In genomic region chr1:154290921-154291320, GRCh38 we compare ENCODE assay signal across 17 cellular contexts. TPM values are rescaled to one million over a fixed set of nuclear protein-coding genes. Genes with fewer than 3 reads are reported as not detected.
DNase-seq lines count a peak whose midpoint lies in the region; ATAC-seq and TF ChIP-seq lines count a peak whose summit lies in the region.
"Had no signal": no experiment of that assay in that cellular context is flagged by ENCODE, and none has a peak within 500 bp of the region (broad histone marks: within the 10 kb centered on the region; RNA-seq: fewer than 3 reads in every experiment).

No MANE protein-coding gene starts in this region.

- intact Hi-C loops in lower lobe of right lung (cut with DNase I), result no loop called here

- no peaks in the 10 kb centered on the region for H3K4me1 ChIP-seq in CD8-positive, alpha-beta memory T cell (ENCODE audit: insufficient read depth, low read length)
- H3K4me1 ChIP-seq in mesendoderm (ENCODE audit: control insufficient read depth, low read depth, low read length), result no peaks in the 10 kb centered on the region
- H3K4me1 ChIP-seq in lower lobe of right lung, result no peaks in the 10 kb centered on the region
- H3K4me1 ChIP-seq: BE2C had no signal

- no peak overlapping the region for H3K18ac ChIP-seq in mesendoderm (ENCODE audit: low read length)

- H3K79me2 ChIP-seq in mesendoderm (ENCODE audit: control insufficient read depth, insufficient read depth, low read length), result no peaks in the 10 kb centered on the region

- H2BK5ac ChIP-seq in mesendoderm (ENCODE audit: low read length), result no peak overlapping the region

- no peak overlapping the region for H3K56ac ChIP-seq in mesendoderm (ENCODE audit: low read length)

- no peak overlapping the region for H2BK15ac ChIP-seq in mesendoderm (replicated peaks; ENCODE audit: low read depth)

- H3K27ac Mint-ChIP-seq in CD8-positive, alpha-beta memory T cell, result no peak overlapping the region
- H3K27ac Mint-ChIP-seq in activated CD8-positive, alpha-beta memory T cell treated with anti-CD3 and anti-CD28 coated beads, Interleukin-2, amount 10 ng/mL, durations not matched to agents 7 days and 5 days, result no peak overlapping the region
- H3K27ac Mint-ChIP-seq: CD4-positive, alpha-beta memory T cell; H9; IgD-negative memory B cell had no signal

- no peak for TF ChIP-seq CTCF in lower lobe of right lung (IDR thresholded peaks at IDR 0.05)

- H3K4me3 Mint-ChIP-seq in CD8-positive, alpha-beta memory T cell, result no peak overlapping the region
- H3K4me3 Mint-ChIP-seq in activated CD8-positive, alpha-beta memory T cell treated with anti-CD3 and anti-CD28 coated beads, Interleukin-2, amount 10 ng/mL, durations not matched to agents 7 days and 5 days, result no peak overlapping the region
- H3K4me3 Mint-ChIP-seq: CD4-positive, alpha-beta memory T cell; H9; IgD-negative memory B cell had no signal

- H3K9me3 ChIP-seq in CD8-positive, alpha-beta memory T cell (ENCODE audit: low read length), result no peaks in the 10 kb centered on the region
- H3K9me3 ChIP-seq in lower lobe of right lung, result peaks cover 16% of the 10 kb centered on the region

- H3K4me2 ChIP-seq in mesendoderm (ENCODE audit: low read length), result no peak overlapping the region

- H3K4me3 ChIP-seq in CD8-positive, alpha-beta memory T cell (ENCODE audit: low read length), result no peak overlapping the region
- H3K4me3 ChIP-seq in mesendoderm (ENCODE audit: low read length), result no peak overlapping the region
- no peak overlapping the region for H3K4me3 ChIP-seq in lower lobe of right lung

- no peaks in the 10 kb centered on the region for H3K4me1 Mint-ChIP-seq in CD8-positive, alpha-beta memory T cell
- H3K4me1 Mint-ChIP-seq in activated CD8-positive, alpha-beta memory T cell treated with anti-CD3 and anti-CD28 coated beads, Interleukin-2, amount 10 ng/mL, durations not matched to agents 7 days and 5 days, result no peaks in the 10 kb centered on the region
- H3K4me1 Mint-ChIP-seq: CD4-positive, alpha-beta memory T cell; IgD-negative memory B cell had no signal

- CTCF ChIA-PET in CD8-positive, alpha-beta memory T cell (lab: Charles Lee), result no interaction called here
- CTCF ChIA-PET in activated CD8-positive, alpha-beta memory T cell treated with anti-CD3 and anti-CD28 coated beads, Interleukin-2, amount 10 ng/mL, durations not matched to agents 7 days and 5 days (lab: Charles Lee), result interaction anchor here (1.2 kb wide), 1 partner anchor 45 kb away, joined by 3 read pairs; no protein-coding TSS in a partner anchor

- no peak for DNase-seq in CD8-positive, alpha-beta memory T cell
- DNase-seq in NCI-H69 (lab: John Stamatoyannopoulos, UW) (peak; percentile 13), mesendoderm (no peak), superior temporal gyrus (ENCODE audit: extremely low spot score) (peak; percentile 12), lower lobe of right lung (no peak)
- no peak for DNase-seq in activated CD4-positive, alpha-beta T cell treated with anti-CD3 and anti-CD28 coated beads, Interleukin-2, amount 50 U/mL, for 4 hours
- DNase-seq in activated CD8-positive, alpha-beta memory T cell treated with anti-CD3 and anti-CD28 coated beads, Interleukin-2, amount 10 ng/mL, durations not matched to agents 7 days and 5 days, result no peak
- DNase-seq: BE2C; CD4-positive, alpha-beta memory T cell; COR-L47; DMS153; DMS79 treated with DMSO at 0.1 percent for 48 hours; GDM1; H9 had no signal

- peak overlapping the region; percentile 28 for H2BK120ac ChIP-seq in mesendoderm (ENCODE audit: low read depth, low read length)

- H3K27me3 Mint-ChIP-seq in CD8-positive, alpha-beta memory T cell, result peaks cover 5% of the 10 kb centered on the region in 2 donors
- peaks cover 5% of the 10 kb centered on the region for H3K27me3 Mint-ChIP-seq in activated CD8-positive, alpha-beta memory T cell treated with anti-CD3 and anti-CD28 coated beads, Interleukin-2, amount 10 ng/mL, durations not matched to agents 7 days and 5 days

- no peaks in the 10 kb centered on the region for H3K79me1 ChIP-seq in mesendoderm (ENCODE audit: low read length)

- no peak overlapping the region for H3K23ac ChIP-seq in mesendoderm (ENCODE audit: low read length)

- no peak overlapping the region for H4K8ac ChIP-seq in mesendoderm (ENCODE audit: low read depth, low read length)

- no peak overlapping the region for H3K4ac ChIP-seq in mesendoderm (ENCODE audit: low read depth, low read length)

- no peak overlapping the region for H2AK5ac ChIP-seq in mesendoderm (ENCODE audit: low read length)

- WGBS in mesendoderm (ENCODE audit: extremely low coverage, insufficient coverage, low lambda C conversion rate), result no CpG with 5 or more reads among the region's 1 CpG

- H3K9ac ChIP-seq in mesendoderm (ENCODE audit: low read length), result no peak overlapping the region

- peak overlapping the region; percentile 64 for H3K27ac ChIP-seq in CD8-positive, alpha-beta memory T cell (ENCODE audit: low read depth, low read length)
- H3K27ac ChIP-seq in mesendoderm (ENCODE audit: low read depth, low read length) (no peak overlapping the region), lower lobe of right lung (no peak overlapping the region)
- H3K27ac ChIP-seq: C4-2B had no signal

- H3K9me3 Mint-ChIP-seq in CD8-positive, alpha-beta memory T cell, result peaks cover 8 to 21% (median 19%) of the 10 kb centered on the region in 5 donors
- peaks cover 9% of the 10 kb centered on the region for H3K9me3 Mint-ChIP-seq in activated CD8-positive, alpha-beta memory T cell treated with anti-CD3 and anti-CD28 coated beads, Interleukin-2, amount 10 ng/mL, durations not matched to agents 7 days and 5 days (ENCODE audit: low read depth)

- H4K5ac ChIP-seq in mesendoderm (ENCODE audit: low read length), result no peak overlapping the region

- ATAC-seq in activated CD8-positive, alpha-beta memory T cell treated with anti-CD3 and anti-CD28 coated beads, Interleukin-2, amount 10 ng/mL, durations not matched to agents 7 days and 5 days, result no peak
- ATAC-seq in lower lobe of right lung, result no peak

- no peaks in the 10 kb centered on the region for H3K36me3 ChIP-seq in CD8-positive, alpha-beta memory T cell (ENCODE audit: insufficient read depth, low read length)
- H3K36me3 ChIP-seq in mesendoderm (ENCODE audit: control insufficient read depth, insufficient read depth, low read length), result no peaks in the 10 kb centered on the region
- H3K36me3 ChIP-seq in lower lobe of right lung, result no peaks in the 10 kb centered on the region
- H3K36me3 ChIP-seq: BE2C had no signal

- H3K36me3 Mint-ChIP-seq in CD8-positive, alpha-beta memory T cell, result peaks cover 2 to 20% (median 2%) of the 10 kb centered on the region in 3 donors
- peaks cover 8% of the 10 kb centered on the region for H3K36me3 Mint-ChIP-seq in activated CD8-positive, alpha-beta memory T cell treated with anti-CD3 and anti-CD28 coated beads, Interleukin-2, amount 10 ng/mL, durations not matched to agents 7 days and 5 days

- H3K27me3 ChIP-seq in CD8-positive, alpha-beta memory T cell (ENCODE audit: insufficient read depth, low read length, poor library complexity, severe bottlenecking), result no peaks in the 10 kb centered on the region
- H3K27me3 ChIP-seq in mesendoderm (ENCODE audit: insufficient read depth, low read length, poor library complexity) (no peaks in the 10 kb centered on the region), lower lobe of right lung (ENCODE audit: low read depth) (no peaks in the 10 kb centered on the region)
- H3K27me3 ChIP-seq: BE2C had no signal

- POLR2A ChIA-PET in CD8-positive, alpha-beta memory T cell (lab: Charles Lee), result no interaction called here

RNA-seq across cellular contexts. Expression of gene HAX1, which starts 18.5 kb away (rescaled TPM):
- 100 to 1,000 TPM; 145 to 153 TPM for total RNA-seq in CD8-positive, alpha-beta memory T cell
- polyA plus RNA-seq in CD8-positive, alpha-beta memory T cell, result 149 TPM
- 85.9 TPM for polyA plus RNA-seq in mesendoderm (2013, experiment 1 of 2)
- 88.5 TPM for polyA plus RNA-seq in mesendoderm (2013, experiment 2 of 2)
- 100 to 1,000 TPM; 104 to 123 TPM for total RNA-seq in activated CD8-positive, alpha-beta memory T cell treated with anti-CD3 and anti-CD28 coated beads, Interleukin-2, amount 10 ng/mL, durations not matched to agents 7 days and 5 days
- 75.4 TPM for total RNA-seq in lower lobe of right lung

RNA-seq across cellular contexts. Expression of gene AQP10, which starts 30.0 kb away (rescaled TPM):
- total RNA-seq in CD8-positive, alpha-beta memory T cell, result not detected
- not detected for polyA plus RNA-seq in CD8-positive, alpha-beta memory T cell
- polyA plus RNA-seq in mesendoderm (2013, experiment 1 of 2), result not detected
- not detected for polyA plus RNA-seq in mesendoderm (2013, experiment 2 of 2)
- total RNA-seq in activated CD8-positive, alpha-beta memory T cell treated with anti-CD3 and anti-CD28 coated beads, Interleukin-2, amount 10 ng/mL, durations not matched to agents 7 days and 5 days, result not detected
- total RNA-seq in lower lobe of right lung, result 0.47 TPM
- total RNA-seq: CD4-positive, alpha-beta memory T cell; H9; HT1080 had no signal
- polyA plus RNA-seq: CD4-positive, alpha-beta memory T cell; IgD-negative memory B cell had no signal

RNA-seq across cellular contexts. Expression of gene ATP8B2, which starts 34.4 kb away (rescaled TPM):
- 10 to 100 TPM; 71.7 to 72.8 TPM for total RNA-seq in CD8-positive, alpha-beta memory T cell
- polyA plus RNA-seq in CD8-positive, alpha-beta memory T cell, result 69.9 TPM
- 22.7 TPM for polyA plus RNA-seq in mesendoderm (2013, experiment 1 of 2)
- polyA plus RNA-seq in mesendoderm (2013, experiment 2 of 2), result 23.2 TPM
- total RNA-seq in activated CD8-positive, alpha-beta memory T cell treated with anti-CD3 and anti-CD28 coated beads, Interleukin-2, amount 10 ng/mL, durations not matched to agents 7 days and 5 days, result 10 to 100 TPM; 46.3 to 67.3 TPM
- total RNA-seq in lower lobe of right lung, result 26.0 TPM

Comparison
In these comparisons a context has a peak if more than half of its experiments do, and no peak if none do; other contexts are left out.
1. DNase-seq: peak in NCI-H69 (single experiment) and superior temporal gyrus (single experiment); none in CD8-positive, alpha-beta memory T cell (0 of 5), mesendoderm (single experiment), activated CD4-positive, alpha-beta T cell treated with anti-CD3 and anti-CD28 coated beads, Interleukin-2, amount 50 U/mL, for 4 hours (0 of 2), activated CD8-positive, alpha-beta memory T cell treated with anti-CD3 and anti-CD28 coated beads, Interleukin-2, amount 10 ng/mL, durations not matched to agents 7 days and 5 days (single experiment) and lower lobe of right lung (single experiment).